In the genomic region with DNA sequence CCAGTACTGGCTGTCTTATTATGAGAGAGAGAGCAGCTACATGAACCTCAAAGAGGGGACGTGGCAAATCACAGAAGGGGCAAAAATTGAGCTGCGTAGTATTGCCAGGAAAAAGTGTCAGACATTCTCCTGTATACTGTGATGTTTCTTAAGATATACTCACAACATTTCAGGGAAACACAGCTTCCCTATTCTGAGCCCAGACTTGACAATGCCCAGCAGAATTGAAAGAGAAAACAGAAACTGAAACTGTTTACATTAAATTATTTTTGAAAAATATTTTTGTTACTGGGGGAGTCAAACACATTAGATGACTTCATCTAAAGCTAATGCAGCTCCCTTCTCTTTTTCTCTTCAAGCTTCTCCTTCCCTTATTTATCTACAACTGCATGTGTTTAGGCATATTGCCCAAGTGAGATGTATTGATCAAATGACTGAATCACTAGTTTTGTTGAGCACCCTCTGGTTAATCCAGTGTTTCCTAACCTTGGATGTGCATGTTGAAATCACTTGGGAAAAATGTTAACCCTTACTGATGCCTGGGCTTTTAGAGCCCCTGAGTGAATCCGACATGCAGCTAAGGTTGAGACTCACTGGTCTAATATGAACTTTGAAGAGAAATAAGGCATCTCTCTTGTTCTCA, we compare ENCODE assay signal across 14 cellular contexts. TPM values are rescaled to one million over a fixed set of nuclear protein-coding genes. Genes with fewer than 3 reads are reported as not detected.
DNase-seq lines count a peak whose midpoint lies in the region; ATAC-seq and TF ChIP-seq lines count a peak whose summit lies in the region.
"Had no signal": no experiment of that assay in that cellular context is flagged by ENCODE, and none has a peak within 500 bp of the region (broad histone marks: within the 10 kb centered on the region; RNA-seq: fewer than 3 reads in every experiment).

No MANE protein-coding gene starts in this region.

- no peak overlapping the region for H3K4me3 ChIP-seq in ascending aorta
- H3K4me3 ChIP-seq: heart right ventricle, lower lobe of right lung, thoracic aorta had no signal

- H3K27me3 ChIP-seq in ascending aorta: no peaks in the 10 kb centered on the region
- H3K27me3 ChIP-seq: heart right ventricle had no signal

- no peaks in the 10 kb centered on the region for H3K9me3 Mint-ChIP-seq in memory B cell

- DNase-seq in memory B cell (ENCODE audit: low spot score in 2 of 2): no peak
- DNase-seq in amygdala (lab: John Stamatoyannopoulos, UW): no peak
- DNase-seq in NCI-H187 (lab: John Stamatoyannopoulos, UW): no peak
- no peak for DNase-seq in T-helper 1 cell
- DNase-seq in ascending aorta (ENCODE audit: low spot score in 2 of 2): no peak
- DNase-seq: activated CD8-positive, alpha-beta T cell treated with anti-CD3 and anti-CD28 coated beads, Interleukin-2, amount 10 ng/mL, durations not matched to agents 7 days and 5 days; activated naive CD8-positive, alpha-beta T cell treated with anti-CD3 and anti-CD28 coated beads, Interleukin-2, amount 10 ng/mL, durations not matched to agents 7 days and 5 days; heart right ventricle; lower lobe of right lung had no signal

- H3K27me3 Mint-ChIP-seq in memory B cell: peaks cover 3% of the 10 kb centered on the region
- H3K27me3 Mint-ChIP-seq: activated naive CD8-positive, alpha-beta T cell treated with anti-CD3 and anti-CD28 coated beads, Interleukin-2, amount 10 ng/mL, durations not matched to agents 7 days and 5 days had no signal

- no peaks in the 10 kb centered on the region for H3K4me1 ChIP-seq in ascending aorta
- H3K4me1 ChIP-seq: lower lobe of right lung had no signal

- no peak overlapping the region for H3K4me3 Mint-ChIP-seq in memory B cell
- H3K4me3 Mint-ChIP-seq: activated CD8-positive, alpha-beta T cell treated with anti-CD3 and anti-CD28 coated beads, Interleukin-2, amount 10 ng/mL, durations not matched to agents 7 days and 5 days; activated naive CD8-positive, alpha-beta T cell treated with anti-CD3 and anti-CD28 coated beads, Interleukin-2, amount 10 ng/mL, durations not matched to agents 7 days and 5 days had no signal

- no peak for TF ChIP-seq CTCF in ascending aorta (IDR thresholded peaks at IDR 0.05)

- H3K27ac Mint-ChIP-seq in memory B cell: no peak overlapping the region
- H3K27ac Mint-ChIP-seq: activated CD8-positive, alpha-beta T cell treated with anti-CD3 and anti-CD28 coated beads, Interleukin-2, amount 10 ng/mL, durations not matched to agents 7 days and 5 days; activated naive CD8-positive, alpha-beta T cell treated with anti-CD3 and anti-CD28 coated beads, Interleukin-2, amount 10 ng/mL, durations not matched to agents 7 days and 5 days had no signal

- no peaks in the 10 kb centered on the region for H3K36me3 ChIP-seq in ascending aorta
- H3K36me3 ChIP-seq: heart right ventricle, lower lobe of right lung, thoracic aorta had no signal

- H3K9me3 ChIP-seq in ascending aorta: no peaks in the 10 kb centered on the region
- H3K9me3 ChIP-seq: heart right ventricle, lower lobe of right lung, thoracic aorta had no signal

- ATAC-seq in GM19025 (IDR thresholded peaks at IDR 0.05; ENCODE audit: low read depth, unreplicated experiment) (peak; percentile 60), HG02571 (IDR thresholded peaks at IDR 0.05; ENCODE audit: unreplicated experiment) (peak; percentile 59), HG03457 (IDR thresholded peaks at IDR 0.05; ENCODE audit: unreplicated experiment) (peak; percentile 62), memory B cell (ENCODE audit: low read depth) (peak; percentile 39)
- ATAC-seq: activated CD8-positive, alpha-beta T cell treated with anti-CD3 and anti-CD28 coated beads, Interleukin-2, amount 10 ng/mL, durations not matched to agents 7 days and 5 days; heart right ventricle had no signal

- H3K4me1 Mint-ChIP-seq in memory B cell: peaks cover 5% of the 10 kb centered on the region

- intact Hi-C loops in ascending aorta (cut with DNase I): no loop called here

- no peaks in the 10 kb centered on the region for H3K36me3 Mint-ChIP-seq in memory B cell
- H3K36me3 Mint-ChIP-seq: activated naive CD8-positive, alpha-beta T cell treated with anti-CD3 and anti-CD28 coated beads, Interleukin-2, amount 10 ng/mL, durations not matched to agents 7 days and 5 days had no signal

- H3K27ac ChIP-seq in ascending aorta: no peak overlapping the region
- H3K27ac ChIP-seq: lower lobe of right lung, parathyroid adenoma, thoracic aorta had no signal

RNA-seq across cellular contexts. Expression of a gene that starts 39.5 kb away (rescaled TPM):
- total RNA-seq in ascending aorta: not detected
- total RNA-seq: activated CD8-positive, alpha-beta T cell treated with anti-CD3 and anti-CD28 coated beads, Interleukin-2, amount 10 ng/mL, durations not matched to agents 7 days and 5 days; activated naive CD8-positive, alpha-beta T cell treated with anti-CD3 and anti-CD28 coated beads, Interleukin-2, amount 10 ng/mL, durations not matched to agents 7 days and 5 days had no signal
